In genomic region chr7:148882668-148883232, GRCh38 we compare ENCODE assay signal across 8 cellular contexts. TPM values are rescaled to one million over a fixed set of nuclear protein-coding genes. Genes with fewer than 3 reads are reported as not detected.
A peak's percentile ranks its signal among the peaks of the same experiment; 100 is the strongest.
DNase-seq lines count a peak whose midpoint lies in the region; ATAC-seq, FAIRE-seq and TF ChIP-seq lines count a peak whose summit lies in the region.

No MANE protein-coding gene starts in this region.

- intact Hi-C loops in kidney (cut with DNase I), result no loop called here
- intact Hi-C loops in thyroid gland (cut with DNase I), result loop anchor here (10.0 kb wide), 2 partner anchors 62 to 188 kb away; partner anchors contain the start of gene CUL1

- no peaks in the 10 kb centered on the region for H3K36me3 ChIP-seq in H7 (replicated peaks; ENCODE audit: control insufficient read depth, insufficient read depth, low read length)
- no peaks in the 10 kb centered on the region for H3K36me3 ChIP-seq in kidney (ENCODE audit: control insufficient read depth in 1 of 2, insufficient read depth in 2 of 2, low read length in 2 of 2)
- no peaks in the 10 kb centered on the region for H3K36me3 ChIP-seq in thyroid gland

- peak overlapping the region; percentile 96 for H3K27ac Mint-ChIP-seq in activated T-helper 17 cell treated with anti-CD3 and anti-CD28 coated beads, Interleukin-2, amount 50 U/mL, for 72 hours

- H3K9ac ChIP-seq in kidney (ENCODE audit: low read length in 2 of 2), result peak overlapping the region; percentile 84 to 85

- in situ Hi-C loops in ACHN (cut with HindIII; ENCODE audit: low pct_ligation_motif_present, low pct_unique_long_range_greater_than_20kb, low sequenced_read_pairs), result no loop called here

- DNase-seq in ACHN (peak; percentile 33), H7 (no peak), kidney (no peak), thyroid gland (no peak), hepatic stellate cell (ENCODE audit: low spot score) (no peak)
- DNase-seq in activated CD8-positive, alpha-beta memory T cell treated with anti-CD3 and anti-CD28 coated beads for 24 hours, result no peak

- WGBS in thyroid gland, 2 donors, result 6% methylated on average over 12 of the region's 12 CpGs

- TF ChIP-seq CTCF in kidney (IDR thresholded peaks at IDR 0.05; ENCODE audit: borderline replicate concordance, extremely low read depth, insufficient read depth) (no peak), thyroid gland (IDR thresholded peaks at IDR 0.05) (no peak)

- H3K9me3 ChIP-seq in kidney (ENCODE audit: control insufficient read depth in 1 of 2, low read length in 2 of 2) (no peaks in the 10 kb centered on the region), thyroid gland (no peaks in the 10 kb centered on the region)

- no peaks in the 10 kb centered on the region for H3K9me3 Mint-ChIP-seq in activated T-helper 17 cell treated with anti-CD3 and anti-CD28 coated beads, Interleukin-2, amount 50 U/mL, for 72 hours

- no peak for FAIRE-seq in kidney (lab: Jason Lieb, UNC)

- ATAC-seq in activated T-helper 17 cell treated with anti-CD3 and anti-CD28 coated beads, Interleukin-2, amount 50 U/mL, for 72 hours (replicated peaks), result no peak
- no peak for ATAC-seq in GM19328 (IDR thresholded peaks at IDR 0.05; ENCODE audit: unreplicated experiment)

- H3K4me1 Mint-ChIP-seq in activated T-helper 17 cell treated with anti-CD3 and anti-CD28 coated beads, Interleukin-2, amount 50 U/mL, for 72 hours, result peaks cover 12% of the 10 kb centered on the region

- no peak for TF ChIP-seq POLR2A in thyroid gland (IDR thresholded peaks at IDR 0.05)

- H3K4me3 Mint-ChIP-seq in activated T-helper 17 cell treated with anti-CD3 and anti-CD28 coated beads, Interleukin-2, amount 50 U/mL, for 72 hours, result peak overlapping the region; percentile 98

- peaks cover 24% of the 10 kb centered on the region for H3K36me3 Mint-ChIP-seq in activated T-helper 17 cell treated with anti-CD3 and anti-CD28 coated beads, Interleukin-2, amount 50 U/mL, for 72 hours (ENCODE audit: low read depth)

- H3K27me3 ChIP-seq in H7 (ENCODE audit: control insufficient read depth, insufficient read depth, low read length), result no peaks in the 10 kb centered on the region
- no peaks in the 10 kb centered on the region for H3K27me3 ChIP-seq in thyroid gland

- H3K27me3 Mint-ChIP-seq in activated T-helper 17 cell treated with anti-CD3 and anti-CD28 coated beads, Interleukin-2, amount 50 U/mL, for 72 hours, result no peaks in the 10 kb centered on the region

- no peaks in the 10 kb centered on the region for H3K4me1 ChIP-seq in kidney (ENCODE audit: control insufficient read depth in 1 of 2, insufficient read depth in 1 of 2, low read depth in 1 of 2, low read length in 2 of 2)
- peaks cover 0 to 3% of the 10 kb centered on the region in 2 donors for H3K4me1 ChIP-seq in thyroid gland

- H3K27ac ChIP-seq in kidney (ENCODE audit: low read depth in 2 of 2, low read length in 2 of 2), result no peak overlapping the region
- no peak overlapping the region for H3K27ac ChIP-seq in thyroid gland

- H3K4me3 ChIP-seq in H7 (ENCODE audit: insufficient read depth, low read depth, low read length) (peak overlapping the region; percentile 78), kidney (ENCODE audit: low read length in 2 of 2) (peak overlapping the region; percentile 80 to 86), thyroid gland (replicated peaks in 1 of 3) (peak overlapping the region in 2 of 3 donors; percentile 5 to 95)

RNA-seq across cellular contexts. Expression of gene EZH2, which starts 1.3 kb away (rescaled TPM):
- 18.4 and 19.2 TPM in 2 replicates for total RNA-seq in H7 (2014; rRNA removed; shearing (Covaris generic))
- 10 to 100 TPM; 73.2 to 77.5 TPM for total RNA-seq in activated T-helper 17 cell treated with anti-CD3 and anti-CD28 coated beads, Interleukin-2, amount 50 U/mL, for 72 hours
- total RNA-seq in kidney, result 4.7 TPM
- 1.6 TPM for polyA plus RNA-seq in kidney (ENCODE audit: insufficient read depth, low read depth, low replicate concordance)
- total RNA-seq in thyroid gland, result 1 to 10 TPM in 1 of 4 donors, under 1 TPM in 3; 0.75 to 1.1 (median 0.86) TPM
